ENCODE assay signal across 10 cellular contexts in genomic region chr6:65638047-65638831, GRCh38.
A peak's percentile ranks its signal among the peaks of the same experiment; 100 is the strongest.
DNase-seq lines count a peak whose midpoint lies in the region; ATAC-seq and TF ChIP-seq lines count a peak whose summit lies in the region.
"Had no signal": no experiment of that assay in that cellular context is flagged by ENCODE, and none has a peak within 500 bp of the region (broad histone marks: within the 10 kb centered on the region; RNA-seq: fewer than 3 reads in every experiment).

No MANE protein-coding gene starts in this region.

- no peak overlapping the region for H3K4me2 ChIP-seq in OCI-LY7 (ENCODE audit: low read length)

- 92% methylated on average over 22 of the region's 22 CpGs for WGBS in right cardiac atrium

- CTCF ChIA-PET in OCI-LY7 (lab: Charles Lee; ENCODE audit: unreplicated experiment), result interaction anchor here (0.5 kb wide), 1 partner anchor 195 kb away, joined by 3 read pairs; no protein-coding TSS in a partner anchor

- no peaks in the 10 kb centered on the region for H3K9me3 ChIP-seq in right cardiac atrium (ENCODE audit: control insufficient read depth, low read length)
- no peaks in the 10 kb centered on the region for H3K9me3 ChIP-seq in OCI-LY7 (ENCODE audit: low read length)

- ATAC-seq in right cardiac atrium (peak in 1 of 2 donors; percentile 36), left ventricle myocardium superior (no peak), GM18870 (IDR thresholded peaks at IDR 0.05; ENCODE audit: unreplicated experiment) (no peak), GM21367 (IDR thresholded peaks at IDR 0.05; ENCODE audit: unreplicated experiment) (no peak)

- H3K4me3 ChIP-seq in right cardiac atrium (ENCODE audit: low read length) (no peak overlapping the region), OCI-LY7 (ENCODE audit: low read depth, low read length, poor library complexity, severe bottlenecking) (no peak overlapping the region)

- no peaks in the 10 kb centered on the region for H4K20me1 ChIP-seq in OCI-LY7 (ENCODE audit: insufficient read depth, low read length)

- H3K4me1 ChIP-seq in right cardiac atrium (ENCODE audit: control insufficient read depth, insufficient read depth, low read length) (no peaks in the 10 kb centered on the region), OCI-LY7 (ENCODE audit: insufficient read depth, low read length, poor library complexity, severe bottlenecking) (no peaks in the 10 kb centered on the region)

- intact Hi-C loops in right cardiac atrium (cut with DNase I) (no loop called here), left ventricle myocardium superior (cut with micrococcal nuclease) (no loop called here), OCI-LY7 (cut with micrococcal nuclease; ENCODE audit: unreplicated experiment) (no loop called here)

- H3K27ac ChIP-seq in right cardiac atrium (ENCODE audit: low read length), result no peak overlapping the region
- no peak overlapping the region for H3K27ac ChIP-seq in OCI-LY7 (ENCODE audit: low read depth, low read length, poor library complexity, severe bottlenecking)

- H3K27me3 ChIP-seq in right cardiac atrium (ENCODE audit: control insufficient read depth, insufficient read depth), result no peaks in the 10 kb centered on the region

- H3K36me3 ChIP-seq in OCI-LY7 (ENCODE audit: insufficient read depth, low read length), result no peaks in the 10 kb centered on the region

- POLR2A ChIA-PET in OCI-LY7 (lab: Charles Lee), result no interaction called here

- BruUV-seq in OCI-LY7 (replicated peaks; lab: Mats Ljungman, UMichigan), result no TSS peak

- DNase-seq in right cardiac atrium (peak in 2 of 3 donors; percentile 11 to 27), left ventricle myocardium superior (no peak), OCI-LY7 (ENCODE audit: low spot score) (peak; percentile 1), globus pallidus (ENCODE audit: low spot score) (peak; percentile 3), NCI-H446 treated with DMSO at 0.1 percent for 48 hours (lab: John Stamatoyannopoulos, UW) (no peak)
- no peak for DNase-seq in activated CD4-positive, alpha-beta T cell treated with anti-CD3 and anti-CD28 coated beads for 1 hour
- DNase-seq: activated CD4-positive, alpha-beta memory T cell treated with anti-CD3 and anti-CD28 coated beads, Interleukin-2, amount 10 ng/mL, durations not matched to agents 7 days and 5 days; HFFc6 had no signal

- no peaks in the 10 kb centered on the region for H3K79me2 ChIP-seq in OCI-LY7 (ENCODE audit: insufficient read depth, low read depth, low read length)

- H2AFZ ChIP-seq in OCI-LY7 (ENCODE audit: low read length), result no peak overlapping the region

- TF ChIP-seq CTCF in OCI-LY7 (conservative IDR thresholded peaks at IDR 0.05; ENCODE audit: low read length), result peak; percentile 45

- no peaks in the 10 kb centered on the region for H3K9me2 ChIP-seq in OCI-LY7 (ENCODE audit: insufficient read depth, low read length)

Comparison
In these comparisons a context has a peak if more than half of its experiments do, and no peak if none do; other contexts are left out.
1. DNase-seq: peak in right cardiac atrium (2 of 3), OCI-LY7 (single experiment) and globus pallidus (single experiment); none in left ventricle myocardium superior (single experiment), NCI-H446 treated with DMSO at 0.1 percent for 48 hours (single experiment) and activated CD4-positive, alpha-beta T cell treated with anti-CD3 and anti-CD28 coated beads for 1 hour (single experiment).